Comparison of ENCODE assay signal across 23 cellular contexts in genomic region chrX:153190384-153190783, GRCh38. TPM values are rescaled to one million over a fixed set of nuclear protein-coding genes. Genes with fewer than 3 reads are reported as not detected.
DNase-seq lines count a peak whose midpoint lies in the region; ATAC-seq and TF ChIP-seq lines count a peak whose summit lies in the region.
"Had no signal": no experiment of that assay in that cellular context is flagged by ENCODE, and none has a peak within 500 bp of the region (broad histone marks: within the 10 kb centered on the region; RNA-seq: fewer than 3 reads in every experiment).

No MANE protein-coding gene starts in this region.

- H2BK12ac ChIP-seq in mesenchymal stem cell (ENCODE audit: low read length in 2 of 2) = no peak overlapping the region

- H3K27ac ChIP-seq in mesenchymal stem cell (ENCODE audit: low read length, poor library complexity, severe bottlenecking) = no peak overlapping the region
- H3K27ac ChIP-seq: BLaER1 treated with 17β-estradiol and CSF1 and Interleukin-3, amounts not matched to agents 10 nM and 100 nM; RWPE1 had no signal

- H3K27me3 ChIP-seq in mesenchymal stem cell (ENCODE audit: control insufficient read depth in 1 of 2, insufficient read depth in 1 of 2, low read length in 2 of 2) = peaks cover 0 to 70% of the 10 kb centered on the region in 2 experiments
- H3K27me3 ChIP-seq: MG63 had no signal

- no peak overlapping the region for H3K4me3 Mint-ChIP-seq in activated CD4-positive, alpha-beta T cell treated with anti-CD3 and anti-CD28 coated beads for 36 hours
- H3K4me3 Mint-ChIP-seq: CD4-positive, alpha-beta T cell had no signal

- H3K9me3 Mint-ChIP-seq in activated CD4-positive, alpha-beta T cell treated with anti-CD3 and anti-CD28 coated beads for 36 hours (ENCODE audit: low read depth) = no peaks in the 10 kb centered on the region
- H3K9me3 Mint-ChIP-seq: CD4-positive, alpha-beta T cell had no signal

- H3K14ac ChIP-seq in mesenchymal stem cell (ENCODE audit: low read length in 2 of 2) = no peak overlapping the region

- H3K4me1 Mint-ChIP-seq in activated CD4-positive, alpha-beta T cell treated with anti-CD3 and anti-CD28 coated beads for 36 hours = no peaks in the 10 kb centered on the region

- H3K27ac Mint-ChIP-seq in activated CD4-positive, alpha-beta T cell treated with anti-CD3 and anti-CD28 coated beads for 36 hours = no peak overlapping the region
- H3K27ac Mint-ChIP-seq: CD4-positive, alpha-beta T cell had no signal

- H3K18ac ChIP-seq in mesenchymal stem cell (ENCODE audit: low read depth in 1 of 2, low read length in 2 of 2) = no peak overlapping the region

- ATAC-seq in GM19328 (IDR thresholded peaks at IDR 0.05; ENCODE audit: unreplicated experiment) = no peak
- no peak for ATAC-seq in activated CD4-positive, alpha-beta T cell treated with anti-CD3 and anti-CD28 coated beads for 36 hours
- ATAC-seq in Right ventricle myocardium superior (ENCODE audit: poor library complexity) = no peak
- ATAC-seq: HCT116 had no signal

- DNase-seq in ACHN (peak; percentile 10), RKO (ENCODE audit: low spot score) (peak; percentile 12), fibroblast of villous mesenchyme (ENCODE audit: low read depth) (peak; percentile 1), mesenchymal stem cell (peak; percentile 1), Right ventricle myocardium superior (no peak)
- DNase-seq in effector CD4-positive, alpha-beta T cell = no peak
- DNase-seq in activated CD4-positive, alpha-beta T cell treated with anti-CD3 and anti-CD28 coated beads for 36 hours = no peak
- DNase-seq: 8988T; AML-193; CD4-positive, alpha-beta T cell; KBM-7; MG63; NCI-H2029; NCI-H446 treated with DMSO at 0.1 percent for 48 hours; NCI-H526; NCI-H82; SHP77 treated with DMSO at 0.1 percent for 48 hours had no signal

- no peaks in the 10 kb centered on the region for H3K4me1 ChIP-seq in mesenchymal stem cell (ENCODE audit: control insufficient read depth, insufficient read depth, low read depth, low read length)
- H3K4me1 ChIP-seq: BLaER1 treated with 17β-estradiol and CSF1 and Interleukin-3, amounts not matched to agents 10 nM and 100 nM had no signal

- H3K36me3 Mint-ChIP-seq in activated CD4-positive, alpha-beta T cell treated with anti-CD3 and anti-CD28 coated beads for 36 hours (ENCODE audit: low read depth) = no peaks in the 10 kb centered on the region

- no peak overlapping the region for H2AK5ac ChIP-seq in mesenchymal stem cell (ENCODE audit: low read length, severe bottlenecking)

- peaks cover 16% of the 10 kb centered on the region for H3K27me3 Mint-ChIP-seq in activated CD4-positive, alpha-beta T cell treated with anti-CD3 and anti-CD28 coated beads for 36 hours

- intact Hi-C loops in activated CD4-positive, alpha-beta T cell treated with anti-CD3 and anti-CD28 coated beads for 36 hours (cut with DNase I, micrococcal nuclease) = no loop called here
- intact Hi-C loops in Right ventricle myocardium superior (cut with DNase I) = no loop called here

- no peaks in the 10 kb centered on the region for H3K36me3 ChIP-seq in mesenchymal stem cell (ENCODE audit: control insufficient read depth in 1 of 2, insufficient read depth in 2 of 2, low read depth in 1 of 2, low read length in 2 of 2)
- H3K36me3 ChIP-seq: BLaER1 treated with 17β-estradiol and CSF1 and Interleukin-3, amounts not matched to agents 10 nM and 100 nM; MG63 had no signal

- in situ Hi-C loops in ACHN (cut with HindIII; ENCODE audit: low pct_ligation_motif_present, low pct_unique_long_range_greater_than_20kb, low sequenced_read_pairs) = no loop called here

- no peak overlapping the region for H4K91ac ChIP-seq in mesenchymal stem cell (ENCODE audit: low read length)

- H3K9me3 ChIP-seq in mesenchymal stem cell (ENCODE audit: control insufficient read depth, low read length) = peaks cover 5% of the 10 kb centered on the region
- H3K9me3 ChIP-seq: MG63 had no signal

- CTCF ChIA-PET in activated CD4-positive, alpha-beta T cell treated with anti-CD3 and anti-CD28 coated beads for 36 hours (lab: Charles Lee) = no interaction called here

- POLR2A ChIA-PET in activated CD4-positive, alpha-beta T cell treated with anti-CD3 and anti-CD28 coated beads for 36 hours (lab: Charles Lee) = no interaction called here

- 40% methylated on average over 1 of the region's 2 CpGs for WGBS in mesenchymal stem cell

- H3K9ac ChIP-seq in mesenchymal stem cell (ENCODE audit: low read length) = no peak overlapping the region
- H3K9ac ChIP-seq: BLaER1 treated with 17β-estradiol and CSF1 and Interleukin-3, amounts not matched to agents 10 nM and 100 nM had no signal

- H2BK15ac ChIP-seq in mesenchymal stem cell (ENCODE audit: low read depth, poor library complexity, severe bottlenecking) = no peak overlapping the region

- H3K4me2 ChIP-seq in mesenchymal stem cell (ENCODE audit: low read length, poor library complexity, severe bottlenecking) = no peak overlapping the region
- H3K4me2 ChIP-seq: BLaER1 treated with 17β-estradiol and CSF1 and Interleukin-3, amounts not matched to agents 10 nM and 100 nM had no signal

- H4K8ac ChIP-seq in mesenchymal stem cell (ENCODE audit: low read length) = no peak overlapping the region

- H2BK5ac ChIP-seq in mesenchymal stem cell (ENCODE audit: low read depth, low read length, poor library complexity, severe bottlenecking) = no peak overlapping the region

- no peak for TF ChIP-seq CTCF in fibroblast of villous mesenchyme (IDR thresholded peaks at IDR 0.05; ENCODE audit: insufficient read depth, low read depth, low read length)

- no peak overlapping the region for H2BK120ac ChIP-seq in mesenchymal stem cell (ENCODE audit: low read depth, low read length)

- no peak overlapping the region for H3K4ac ChIP-seq in mesenchymal stem cell (ENCODE audit: low read depth in 1 of 2, low read length in 2 of 2)

- H3K4me3 ChIP-seq in fibroblast of villous mesenchyme (ENCODE audit: low read depth, low read length) = no peak overlapping the region
- no peak overlapping the region for H3K4me3 ChIP-seq in mesenchymal stem cell (ENCODE audit: insufficient read depth in 1 of 2, low read depth in 1 of 2, low read length in 2 of 2)
- H3K4me3 ChIP-seq: BLaER1 treated with 17β-estradiol and CSF1 and Interleukin-3, amounts not matched to agents 10 nM and 100 nM; MG63 had no signal

- no peak overlapping the region for H2AFZ ChIP-seq in mesenchymal stem cell (ENCODE audit: low read depth, low read length)

- H3K79me1 ChIP-seq in mesenchymal stem cell (replicated peaks; ENCODE audit: low read length, poor library complexity, severe bottlenecking) = no peaks in the 10 kb centered on the region

- H3K23ac ChIP-seq in mesenchymal stem cell (ENCODE audit: low read length in 2 of 2) = no peak overlapping the region

RNA-seq across cellular contexts. Expression of gene MAGEA1, which starts 11.3 kb away (rescaled TPM):
- total RNA-seq in fibroblast of villous mesenchyme (not detected in 2 replicates), Right ventricle myocardium superior (not detected)
- not detected for polyA plus RNA-seq in mesenchymal stem cell (2013, experiment 1 of 2)
- polyA plus RNA-seq in mesenchymal stem cell (2013, experiment 2 of 2) = not detected
- not detected for total RNA-seq in activated CD4-positive, alpha-beta T cell treated with anti-CD3 and anti-CD28 coated beads for 36 hours
- total RNA-seq: CD4-positive, alpha-beta T cell; LHCN-M2 had no signal
- polyA plus RNA-seq: AG04450 had no signal

Comparison
In these comparisons a context has a peak if more than half of its experiments do, and no peak if none do; other contexts are left out.
1. DNase-seq: peak in ACHN (single experiment), RKO (single experiment), fibroblast of villous mesenchyme (single experiment) and mesenchymal stem cell (single experiment); none in effector CD4-positive, alpha-beta T cell (single experiment), activated CD4-positive, alpha-beta T cell treated with anti-CD3 and anti-CD28 coated beads for 36 hours (single experiment) and Right ventricle myocardium superior (single experiment).